Comparison of ENCODE assay signal across 23 cellular contexts in genomic region chr18:51134721-51135120, GRCh38.
DNase-seq lines count a peak whose midpoint lies in the region; ATAC-seq, FAIRE-seq and TF ChIP-seq lines count a peak whose summit lies in the region.
"Had no signal": no experiment of that assay in that cellular context is flagged by ENCODE, and none has a peak within 500 bp of the region (broad histone marks: within the 10 kb centered on the region; RNA-seq: fewer than 3 reads in every experiment).

No MANE protein-coding gene starts in this region.

- H3K27ac ChIP-seq in brain microvascular endothelial cell: peak overlapping the region; percentile 85
- H3K27ac ChIP-seq in keratinocyte (ENCODE audit: control insufficient read depth, insufficient read depth, low read length): peak overlapping the region; percentile 92
- H3K27ac ChIP-seq in smooth muscle cell (ENCODE audit: low read depth): peak overlapping the region; percentile 84
- no peak overlapping the region for H3K27ac ChIP-seq in vagina
- H3K27ac ChIP-seq: BLaER1, HL-60, KMS-11 had no signal

- peak overlapping the region; percentile 84 for H3K4me2 ChIP-seq in keratinocyte (ENCODE audit: control insufficient read depth, extremely low read depth, insufficient read depth, low read depth, low read length)
- H3K4me2 ChIP-seq in smooth muscle cell: peak overlapping the region; percentile 71
- H3K4me2 ChIP-seq: BLaER1, KMS-11 had no signal

- H3K4me3 ChIP-seq in brain microvascular endothelial cell (ENCODE audit: low read depth, low read length) (no peak overlapping the region), keratinocyte (ENCODE audit: control insufficient read depth in 2 of 3, extremely low read depth in 1 of 3, insufficient read depth in 2 of 3, low read depth in 1 of 3, low read length in 3 of 3) (peak overlapping the region; percentile 32 to 69 (median 33)), smooth muscle cell (no peak overlapping the region), vagina (no peak overlapping the region)
- H3K4me3 ChIP-seq: BLaER1 had no signal

- H3K79me2 ChIP-seq in keratinocyte (ENCODE audit: control insufficient read depth, insufficient read depth, low read length) (no peaks in the 10 kb centered on the region), smooth muscle cell (ENCODE audit: low read depth) (no peaks in the 10 kb centered on the region)

- H3K27me3 ChIP-seq in brain microvascular endothelial cell (replicated peaks) (no peaks in the 10 kb centered on the region), keratinocyte (ENCODE audit: control insufficient read depth, extremely low read depth, insufficient read depth, low read length) (no peaks in the 10 kb centered on the region), smooth muscle cell (ENCODE audit: low read depth) (no peaks in the 10 kb centered on the region), vagina (no peaks in the 10 kb centered on the region)
- H3K27me3 ChIP-seq: BLaER1 had no signal

- H3K36me3 ChIP-seq in brain microvascular endothelial cell (replicated peaks) (no peaks in the 10 kb centered on the region), keratinocyte (ENCODE audit: control insufficient read depth in 2 of 2, extremely low read depth in 1 of 2, insufficient read depth in 2 of 2, low read length in 2 of 2) (no peaks in the 10 kb centered on the region), smooth muscle cell (ENCODE audit: low read depth) (no peaks in the 10 kb centered on the region), vagina (no peaks in the 10 kb centered on the region)
- H3K36me3 ChIP-seq: BLaER1 had no signal

- dilution Hi-C loops in keratinocyte (cut with MboI; ENCODE audit: extremely low pct_ligation_motif_present, low sequenced_read_pairs): no loop called here

- no peaks in the 10 kb centered on the region for H3K9me3 ChIP-seq in keratinocyte (ENCODE audit: control insufficient read depth, low read depth, low read length)
- no peaks in the 10 kb centered on the region for H3K9me3 ChIP-seq in smooth muscle cell (replicated peaks; ENCODE audit: low read depth)
- no peaks in the 10 kb centered on the region for H3K9me3 ChIP-seq in vagina
- H3K9me3 ChIP-seq: BLaER1 had no signal

- no peaks in the 10 kb centered on the region for H3K9me1 ChIP-seq in keratinocyte (ENCODE audit: control insufficient read depth, extremely low read depth, insufficient read depth, low read length)

- peaks cover 41% of the 10 kb centered on the region for H3K4me1 ChIP-seq in keratinocyte (ENCODE audit: control insufficient read depth, extremely low read depth, insufficient read depth, low read length)
- no peaks in the 10 kb centered on the region for H3K4me1 ChIP-seq in smooth muscle cell (ENCODE audit: low read depth)
- H3K4me1 ChIP-seq in vagina: peaks cover 6% of the 10 kb centered on the region
- H3K4me1 ChIP-seq: BLaER1 had no signal

- no peak for TF ChIP-seq POLR2A in vagina (IDR thresholded peaks at IDR 0.05)

- H2AFZ ChIP-seq in keratinocyte (ENCODE audit: control insufficient read depth, low read length): peak overlapping the region; percentile 41
- H2AFZ ChIP-seq in smooth muscle cell (ENCODE audit: low read depth): no peak overlapping the region

- FAIRE-seq in keratinocyte (lab: Jason Lieb, UNC): peak; percentile 13
- FAIRE-seq: A204.1, GM12891 had no signal

- 92% methylated on average over 4 of the region's 4 CpGs for WGBS in smooth muscle cell (ENCODE audit: low lambda C conversion rate)

- DNase-seq in cardiac septum (ENCODE audit: low spot score) (peak; percentile 17), left ventricle myocardium superior (no peak), brain microvascular endothelial cell (no peak), keratinocyte (ENCODE audit: low read depth, low spot score) (no peak), smooth muscle cell (lab: John Stamatoyannopoulos, UW; ENCODE audit: unreplicated experiment) (no peak), NCI-H748 (lab: John Stamatoyannopoulos, UW; ENCODE audit: unreplicated experiment) (no peak), vagina (ENCODE audit: extremely low spot score in 2 of 2) (no peak)
- DNase-seq in activated T-cell treated with anti-CD3 and anti-CD28 coated beads, Interleukin-2, amount 50 U/mL, for 48 hours: no peak
- DNase-seq: Calu3; CD4-positive, alpha-beta memory T cell; H7; NCI-H1417 treated with DMSO at 0.1 percent for 48 hours; NCI-H1930; NCI-H2171 treated with DMSO at 0.1 percent for 48 hours; NCI-H446 treated with DMSO at 0.1 percent for 48 hours; NCI-H748 treated with DMSO at 0.1 percent for 48 hours; NK-92 treated with Interleukin-12 subunit alpha and Interleukin-12 subunit beta, amount 100 ng/mL, for 24 hours; SHP77 treated with DMSO at 0.1 percent for 48 hours had no signal

- intact Hi-C loops in cardiac septum (cut with DNase I) (no loop called here), left ventricle myocardium superior (cut with micrococcal nuclease) (no loop called here), vagina (cut with DNase I) (no loop called here)

- ATAC-seq in left ventricle myocardium superior: no peak

- in situ Hi-C loops in brain microvascular endothelial cell (cut with HindIII; ENCODE audit: low pct_ligation_motif_present, low sequenced_read_pairs): no loop called here

- peaks cover 4% of the 10 kb centered on the region for H3F3A ChIP-seq in smooth muscle cell (ENCODE audit: low read depth)

- H3K9ac ChIP-seq in keratinocyte (ENCODE audit: control insufficient read depth, extremely low read depth, insufficient read depth, low read length) (peak overlapping the region; percentile 79), smooth muscle cell (ENCODE audit: low read depth) (peak overlapping the region; percentile 66)
- H3K9ac ChIP-seq: BLaER1, KMS-11 had no signal

- TF ChIP-seq CTCF in brain microvascular endothelial cell (IDR thresholded peaks at IDR 0.05; ENCODE audit: low read depth, low read length, missing control alignments) (no peak), keratinocyte (optimal IDR thresholded peaks at IDR 0.05 in 1 of 3, IDR thresholded peaks at IDR 0.05 in 1 of 3, conservative IDR thresholded peaks at IDR 0.05 in 1 of 3; ENCODE audit: extremely low read depth in 1 of 3, insufficient read depth in 2 of 3, low read length in 3 of 3) (no peak), smooth muscle cell (IDR thresholded peaks at IDR 0.05; ENCODE audit: borderline replicate concordance, insufficient read depth, poor library complexity, severe bottlenecking) (no peak), vagina (IDR thresholded peaks at IDR 0.05) (no peak)

- H4K20me1 ChIP-seq in keratinocyte (ENCODE audit: control insufficient read depth, extremely low read depth, insufficient read depth, low read length) (no peaks in the 10 kb centered on the region), smooth muscle cell (ENCODE audit: low read depth) (no peaks in the 10 kb centered on the region)
- H4K20me1 ChIP-seq: BLaER1 had no signal

Comparison
In these comparisons a context has a peak if more than half of its experiments do, and no peak if none do; other contexts are left out.
1. H3K4me3 ChIP-seq: peak in keratinocyte (3 of 3); none in brain microvascular endothelial cell (single experiment), smooth muscle cell (single experiment) and vagina (0 of 2).